Comparison of ENCODE assay signal across 16 cellular contexts in the genomic region with DNA sequence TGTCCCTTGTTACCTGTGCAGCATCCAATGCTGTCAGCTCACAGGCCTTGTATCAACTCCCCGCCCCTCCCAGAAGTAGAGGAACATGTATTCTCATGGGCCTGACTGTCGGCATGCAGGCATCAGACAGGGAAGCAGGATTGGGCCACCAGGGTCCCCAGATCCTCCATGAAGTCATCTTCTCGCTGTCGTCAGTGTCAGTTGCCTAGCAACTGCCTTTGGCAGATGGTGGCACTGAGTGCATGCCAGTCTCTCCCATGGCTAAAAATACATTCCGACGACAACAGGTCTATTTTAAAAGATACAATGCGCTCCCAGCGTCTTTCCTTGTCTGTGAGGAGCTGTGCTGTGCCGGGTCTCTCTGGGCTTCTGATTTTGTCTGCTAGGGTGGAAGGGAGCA. TPM values are rescaled to one million over a fixed set of nuclear protein-coding genes. Genes with fewer than 3 reads are reported as not detected.
DNase-seq lines count a peak whose midpoint lies in the region; ATAC-seq and TF ChIP-seq lines count a peak whose summit lies in the region.
"Had no signal": no experiment of that assay in that cellular context is flagged by ENCODE, and none has a peak within 500 bp of the region (broad histone marks: within the 10 kb centered on the region; RNA-seq: fewer than 3 reads in every experiment).

No MANE protein-coding gene starts in this region.

- H3K4me1 Mint-ChIP-seq in neural crest cell: peaks cover 7% of the 10 kb centered on the region

- peak; percentile 81 for ATAC-seq in Right ventricle myocardium inferior
- ATAC-seq: activated CD8-positive, alpha-beta T cell treated with anti-CD3 and anti-CD28 coated beads, Interleukin-2, amount 10 ng/mL, durations not matched to agents 7 days and 5 days; stimulated activated naive CD8-positive, alpha-beta T cell treated with anti-CD3 and anti-CD28 coated beads, Interleukin-15, Interleukin-2, amounts not matched to agents 100 U/mL and 50 U/mL, for 24 hours had no signal

- no peak for TF ChIP-seq CTCF in neural crest cell (conservative IDR thresholded peaks at IDR 0.05)

- DNase-seq in D341Med (ENCODE audit: low spot score): peak; percentile 8
- DNase-seq in NCI-H2171 (lab: John Stamatoyannopoulos, UW): peak; percentile 65
- peak; percentile 65 for DNase-seq in Right ventricle myocardium inferior (ENCODE audit: missing footprints)
- no peak for DNase-seq in neural crest cell (ENCODE audit: low read depth, low spot score)
- DNase-seq in DMS79 (lab: John Stamatoyannopoulos, UW): no peak
- DNase-seq in NCI-H187 (lab: John Stamatoyannopoulos, UW): no peak
- no peak for DNase-seq in KG1 (lab: John Stamatoyannopoulos, UW)
- no peak for DNase-seq in NAMALWA (ENCODE audit: low spot score)
- DNase-seq: activated CD8-positive, alpha-beta T cell treated with anti-CD3 and anti-CD28 coated beads, Interleukin-2, amount 10 ng/mL, durations not matched to agents 7 days and 5 days; foreskin melanocyte; IMR-90; mesenchymal stem cell; Peyer's patch; small intestine; stimulated activated naive CD8-positive, alpha-beta T cell treated with anti-CD3 and anti-CD28 coated beads, Interleukin-15, Interleukin-2, amounts not matched to agents 100 U/mL and 50 U/mL, for 24 hours had no signal

- H3K4me3 Mint-ChIP-seq in neural crest cell: no peak overlapping the region
- H3K4me3 Mint-ChIP-seq: activated CD8-positive, alpha-beta T cell treated with anti-CD3 and anti-CD28 coated beads, Interleukin-2, amount 10 ng/mL, durations not matched to agents 7 days and 5 days; activated T-helper 1 cell treated with anti-CD3 and anti-CD28 coated beads, Interleukin-12 subunit alpha, Interleukin-12 subunit beta, Interleukin-2, Interleukin-4 antibody, amounts not matched to agents 30 ng/mL and 10 ng/mL and 1 ng/mL, durations not matched to agents 14 hours and 24 hours and 36 hours had no signal

- H3K36me3 Mint-ChIP-seq in neural crest cell (ENCODE audit: low read depth): no peaks in the 10 kb centered on the region

- H3K9me3 Mint-ChIP-seq in neural crest cell: no peaks in the 10 kb centered on the region
- H3K9me3 Mint-ChIP-seq: activated T-helper 1 cell treated with anti-CD3 and anti-CD28 coated beads, Interleukin-12 subunit alpha, Interleukin-12 subunit beta, Interleukin-2, Interleukin-4 antibody, amounts not matched to agents 30 ng/mL and 10 ng/mL and 1 ng/mL, durations not matched to agents 14 hours and 24 hours and 36 hours had no signal

- intact Hi-C loops in Right ventricle myocardium inferior (cut with DNase I): no loop called here

- H3K27ac Mint-ChIP-seq in neural crest cell (ENCODE audit: unreplicated experiment): peak overlapping the region; percentile 64
- H3K27ac Mint-ChIP-seq: activated CD8-positive, alpha-beta T cell treated with anti-CD3 and anti-CD28 coated beads, Interleukin-2, amount 10 ng/mL, durations not matched to agents 7 days and 5 days; activated T-helper 1 cell treated with anti-CD3 and anti-CD28 coated beads, Interleukin-12 subunit alpha, Interleukin-12 subunit beta, Interleukin-2, Interleukin-4 antibody, amounts not matched to agents 30 ng/mL and 10 ng/mL and 1 ng/mL, durations not matched to agents 14 hours and 24 hours and 36 hours had no signal

- peaks cover 12% of the 10 kb centered on the region for H3K27me3 Mint-ChIP-seq in neural crest cell (ENCODE audit: low read depth)

RNA-seq across cellular contexts. Expression of gene CES5A, which starts 36.8 kb away (rescaled TPM):
- total RNA-seq in Right ventricle myocardium inferior (0.51 TPM), neural crest cell (not detected in 2 replicates)
- total RNA-seq: activated CD8-positive, alpha-beta T cell treated with anti-CD3 and anti-CD28 coated beads, Interleukin-2, amount 10 ng/mL, durations not matched to agents 7 days and 5 days; activated T-helper 1 cell treated with anti-CD3 and anti-CD28 coated beads, Interleukin-12 subunit alpha, Interleukin-12 subunit beta, Interleukin-2, Interleukin-4 antibody, amounts not matched to agents 30 ng/mL and 10 ng/mL and 1 ng/mL, durations not matched to agents 14 hours and 24 hours and 36 hours; IMR-90; Peyer's patch had no signal

Comparison
In these comparisons a context has a peak if more than half of its experiments do, and no peak if none do; other contexts are left out.
1. DNase-seq: peak in D341Med (single experiment), NCI-H2171 (single experiment) and Right ventricle myocardium inferior (single experiment); none in neural crest cell (single experiment), DMS79 (single experiment), NCI-H187 (0 of 2), KG1 (single experiment) and NAMALWA (single experiment).